8 cellular contexts compared by ENCODE assay signal in the genomic region with DNA sequence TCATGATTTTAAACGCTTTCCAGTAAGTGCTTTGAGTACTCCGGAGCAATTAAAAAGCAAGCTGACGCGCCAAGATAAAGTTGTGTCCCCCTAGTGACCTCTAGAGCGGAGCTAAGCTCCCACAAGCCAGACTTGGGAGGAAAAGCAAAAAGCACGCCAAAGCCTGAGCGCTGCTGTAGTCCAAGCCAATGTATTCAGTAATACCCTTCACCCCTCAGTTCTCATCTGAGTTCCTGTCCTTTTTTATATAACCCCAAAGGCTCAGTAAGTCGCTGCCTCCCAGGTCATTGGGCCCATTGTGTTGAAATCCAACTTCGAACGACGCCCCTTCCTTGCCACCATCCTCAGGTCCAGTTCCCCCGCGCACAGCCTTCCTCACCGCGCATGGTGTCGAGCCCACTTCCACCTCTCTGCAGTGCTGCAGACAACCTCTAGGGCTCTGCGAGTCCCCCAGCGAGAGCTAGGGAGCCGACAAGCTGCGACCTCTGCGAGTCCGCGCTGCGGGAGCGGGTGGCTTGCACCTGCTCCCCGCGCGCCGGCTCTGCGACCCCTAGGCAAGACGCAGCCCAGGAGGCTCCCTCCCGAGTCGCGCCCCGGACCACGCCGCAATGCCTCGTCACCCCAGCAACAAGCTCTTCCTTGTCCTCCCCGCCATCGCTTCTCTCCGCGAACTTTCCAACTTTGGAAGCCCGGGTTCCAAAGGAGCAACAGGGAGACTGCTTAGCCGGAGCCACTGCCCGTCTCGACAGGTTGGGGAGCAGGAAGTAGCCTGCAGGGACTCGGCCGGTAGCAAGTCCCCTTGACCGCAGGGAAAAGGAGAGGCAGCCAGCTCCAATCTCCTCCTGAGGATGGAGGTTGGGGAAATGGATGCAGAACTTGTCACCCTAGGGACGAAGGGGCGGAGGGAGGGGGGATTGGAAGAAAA. TPM values are rescaled to one million over a fixed set of nuclear protein-coding genes. Genes with fewer than 3 reads are reported as not detected.
DNase-seq lines count a peak whose midpoint lies in the region; ATAC-seq and TF ChIP-seq lines count a peak whose summit lies in the region.

No MANE protein-coding gene starts in this region.

- DNase-seq in Caki2 (ENCODE audit: low read depth) (peak; percentile 63), iris pigment epithelial cell (ENCODE audit: low read depth) (peak; percentile 23), SIG-M5 treated with dmso at 0.1 percent for 504 hours (lab: John Stamatoyannopoulos, UW; ENCODE audit: unreplicated experiment) (no peak)
- peak; percentile 34 for DNase-seq in stimulated activated CD4-positive, alpha-beta T cell treated with anti-CD3 and anti-CD28 coated beads, Interleukin-12 subunit alpha, Interleukin-12 subunit beta, amount 100 ng/mL, for 4 hours

- H3K4me3 ChIP-seq in OCI-LY1 (ENCODE audit: low read depth, low read length, poor library complexity, severe bottlenecking) = no peak overlapping the region

- no peaks in the 10 kb centered on the region for H3K9me2 ChIP-seq in OCI-LY1 (ENCODE audit: low read depth, low read length)

- H3K4me2 ChIP-seq in OCI-LY1 (ENCODE audit: low read length) = peak overlapping the region; percentile 32; the same call in 1 of the 2 replicates

- peak overlapping the region; percentile 85 to 94 (median 89) for H3K4me3 Mint-ChIP-seq in brain

- ATAC-seq in GM19351 (IDR thresholded peaks at IDR 0.05; ENCODE audit: unreplicated experiment) (peak; percentile 90), HG03354 (IDR thresholded peaks at IDR 0.05; ENCODE audit: poor library complexity, severe bottlenecking, unreplicated experiment) (peak; percentile 94)

- no peak overlapping the region for H3K27ac ChIP-seq in OCI-LY1 (ENCODE audit: low read depth, low read length, poor library complexity, severe bottlenecking)

- no peak overlapping the region for H3K9ac ChIP-seq in OCI-LY1 (ENCODE audit: low read length)

- H3K36me3 ChIP-seq in OCI-LY1 (ENCODE audit: insufficient read depth, low read length) = no peaks in the 10 kb centered on the region

- H3K9me3 Mint-ChIP-seq in brain = peaks cover 0 to 5% (median 3%) of the 10 kb centered on the region in 5 experiments

- H4K20me1 ChIP-seq in OCI-LY1 (ENCODE audit: insufficient read depth, low read length) = no peaks in the 10 kb centered on the region

- peaks cover 10% of the 10 kb centered on the region for H3K27me3 Mint-ChIP-seq in brain

- no peaks in the 10 kb centered on the region for H3K4me1 ChIP-seq in OCI-LY1 (ENCODE audit: insufficient read depth, low read length, severe bottlenecking)

- no peaks in the 10 kb centered on the region for H3K79me2 ChIP-seq in OCI-LY1 (ENCODE audit: insufficient read depth, low read length)

- no peaks in the 10 kb centered on the region for H3K27me3 ChIP-seq in OCI-LY1 (ENCODE audit: insufficient read depth, low read length)

- peak overlapping the region; percentile 54 to 98 (median 75) for H3K27ac Mint-ChIP-seq in brain

- H3F3A ChIP-seq in OCI-LY1 (ENCODE audit: insufficient read depth, low read length) = no peaks in the 10 kb centered on the region

- H2AFZ ChIP-seq in OCI-LY1 (ENCODE audit: low read length) = no peak overlapping the region

- H3K4me1 Mint-ChIP-seq in brain = peaks cover 43% of the 10 kb centered on the region

- in situ Hi-C loops in Caki2 (cut with HindIII; ENCODE audit: low pct_unique_long_range_greater_than_20kb, low sequenced_read_pairs) = no loop called here

- TF ChIP-seq CTCF in OCI-LY1 (IDR thresholded peaks at IDR 0.05; ENCODE audit: low read length) = peak; percentile 29; the same call in 1 of the 2 replicates
- peak in 1 of 2 experiments; percentile 72 for TF ChIP-seq CTCF in brain (conservative IDR thresholded peaks at IDR 0.05)

- no peaks in the 10 kb centered on the region for H3K36me3 Mint-ChIP-seq in brain

- no peaks in the 10 kb centered on the region for H3K9me3 ChIP-seq in OCI-LY1 (ENCODE audit: low read length)

RNA-seq across cellular contexts. Expression of gene SLC44A5, which starts 3.8 kb away (rescaled TPM):
- 0.70 and 1.5 TPM in 2 replicates for total RNA-seq in Caki2 (2014; rRNA removed; shearing (Covaris generic); ENCODE audit: low replicate concordance)
- polyA plus RNA-seq in brain (ENCODE audit: insufficient read depth, low read depth, low replicate concordance) = 0.22 TPM
